Comparison of ENCODE assay signal across 8 cellular contexts in genomic region chr9:2157277-2158105, GRCh38.
A peak's percentile ranks its signal among the peaks of the same experiment; 100 is the strongest.
DNase-seq lines count a peak whose midpoint lies in the region; ATAC-seq, FAIRE-seq and TF ChIP-seq lines count a peak whose summit lies in the region.

No MANE protein-coding gene starts in this region.

- H3K9ac ChIP-seq in DND-41 (ENCODE audit: low read depth, low read length) = peak overlapping the region; percentile 52
- H3K9ac ChIP-seq in mesendoderm (ENCODE audit: low read length) = peak overlapping the region; percentile 10

- no peaks in the 10 kb centered on the region for H4K20me1 ChIP-seq in DND-41 (ENCODE audit: insufficient read depth, low read length)

- peak overlapping the region; percentile 66 for H2AFZ ChIP-seq in DND-41 (ENCODE audit: low read depth, low read length)

- H3K27me3 ChIP-seq in DND-41 (ENCODE audit: insufficient read depth, low read length, poor library complexity) (no peaks in the 10 kb centered on the region), mesendoderm (ENCODE audit: insufficient read depth, low read length, poor library complexity) (no peaks in the 10 kb centered on the region)

- H3K4me1 ChIP-seq in DND-41 (ENCODE audit: insufficient read depth, low read length) (peaks cover 26% of the 10 kb centered on the region), mesendoderm (ENCODE audit: control insufficient read depth, low read depth, low read length) (peaks cover 7% of the 10 kb centered on the region)

- peak overlapping the region; percentile 75 for H3K4me2 ChIP-seq in DND-41 (ENCODE audit: insufficient read depth, low read length)
- H3K4me2 ChIP-seq in mesendoderm (ENCODE audit: low read length) = no peak overlapping the region

- DNase-seq in DND-41 (peak; percentile 54), LHCN-M2 (ENCODE audit: low read depth) (peak; percentile 80), dermis blood vessel endothelial cell (peak; percentile 49), mesendoderm (peak; percentile 55), frontal cortex (ENCODE audit: low spot score in 2 of 2) (no peak)
- peak; percentile 9 for DNase-seq in activated CD4-positive, alpha-beta T cell treated with anti-CD3 and anti-CD28 coated beads for 1 hour
- DNase-seq in stimulated activated CD8-positive, alpha-beta memory T cell treated with anti-CD3 and anti-CD28 coated beads, Interleukin-15, amount 100 ng/mL, for 48 hours (ENCODE audit: low read depth in 2 of 2) = peak; percentile 20 to 32

- H3K56ac ChIP-seq in mesendoderm (ENCODE audit: low read length) = peak overlapping the region; percentile 83

- WGBS in mesendoderm (ENCODE audit: extremely low coverage, insufficient coverage, low lambda C conversion rate) = no CpG with 5 or more reads among the region's 20 CpGs

- H3K36me3 ChIP-seq in DND-41 (ENCODE audit: insufficient read depth, low read length) = peaks cover 7% of the 10 kb centered on the region; the same call in 1 of the 2 replicates
- H3K36me3 ChIP-seq in mesendoderm (ENCODE audit: control insufficient read depth, insufficient read depth, low read length) = no peaks in the 10 kb centered on the region

- H2BK120ac ChIP-seq in mesendoderm (ENCODE audit: low read depth, low read length) = no peak overlapping the region

- no peak overlapping the region for H4K5ac ChIP-seq in mesendoderm (ENCODE audit: low read length)

- H3K4ac ChIP-seq in mesendoderm (ENCODE audit: low read depth, low read length) = no peak overlapping the region

- H3K4me3 ChIP-seq in DND-41 (ENCODE audit: low read depth in 1 of 2, low read length in 2 of 2) (peak overlapping the region; percentile 29 to 63; a peak in 3 of 4 replicates), mesendoderm (ENCODE audit: low read length) (no peak overlapping the region)

- H2BK15ac ChIP-seq in mesendoderm (replicated peaks; ENCODE audit: low read depth) = peak overlapping the region; percentile 76

- peak overlapping the region; percentile 83 for H3K18ac ChIP-seq in mesendoderm (ENCODE audit: low read length)

- peaks cover 24% of the 10 kb centered on the region for H3K79me2 ChIP-seq in DND-41 (ENCODE audit: insufficient read depth, low read length)
- no peaks in the 10 kb centered on the region for H3K79me2 ChIP-seq in mesendoderm (ENCODE audit: control insufficient read depth, insufficient read depth, low read length)

- peak overlapping the region; percentile 76 for H3K27ac ChIP-seq in DND-41 (ENCODE audit: low read length)
- no peak overlapping the region for H3K27ac ChIP-seq in mesendoderm (ENCODE audit: low read depth, low read length)

- no peak overlapping the region for H2AK5ac ChIP-seq in mesendoderm (ENCODE audit: low read length)

- FAIRE-seq in frontal cortex (lab: Jason Lieb, UNC) = no peak

- H3K9me3 ChIP-seq in DND-41 (ENCODE audit: insufficient read depth, low read length, severe bottlenecking) = no peaks in the 10 kb centered on the region

- peak overlapping the region; percentile 100 for H4K8ac ChIP-seq in mesendoderm (ENCODE audit: low read depth, low read length)

- H3K79me1 ChIP-seq in mesendoderm (ENCODE audit: low read length) = no peaks in the 10 kb centered on the region

- TF ChIP-seq CTCF in DND-41 (IDR thresholded peaks at IDR 0.05; ENCODE audit: borderline replicate concordance, extremely low read depth, low read length, poor library complexity, severe bottlenecking) = no peak

- no peak overlapping the region for H3K23ac ChIP-seq in mesendoderm (ENCODE audit: low read length)

- H2BK5ac ChIP-seq in mesendoderm (ENCODE audit: low read length) = peak overlapping the region; percentile 43

- ATAC-seq in DND-41 (ENCODE audit: insufficient read depth, low read depth) (peak; percentile 75), GM21619 (IDR thresholded peaks at IDR 0.05; ENCODE audit: unreplicated experiment) (peak; percentile 40)

Comparison
In these comparisons a context has a peak if more than half of its experiments do, and no peak if none do; other contexts are left out.
1. DNase-seq: peak in DND-41 (single experiment), LHCN-M2 (single experiment), activated CD4-positive, alpha-beta T cell treated with anti-CD3 and anti-CD28 coated beads for 1 hour (single experiment), dermis blood vessel endothelial cell (single experiment), mesendoderm (single experiment) and stimulated activated CD8-positive, alpha-beta memory T cell treated with anti-CD3 and anti-CD28 coated beads, Interleukin-15, amount 100 ng/mL, for 48 hours (2 of 2); none in frontal cortex (0 of 2).